In genomic region chr9:96626912-96627311, GRCh38 we compare ENCODE assay signal across 18 cellular contexts. TPM values are rescaled to one million over a fixed set of nuclear protein-coding genes. Genes with fewer than 3 reads are reported as not detected.
DNase-seq lines count a peak whose midpoint lies in the region; ATAC-seq, FAIRE-seq and TF ChIP-seq lines count a peak whose summit lies in the region.
"Had no signal": no experiment of that assay in that cellular context is flagged by ENCODE, and none has a peak within 500 bp of the region (broad histone marks: within the 10 kb centered on the region; RNA-seq: fewer than 3 reads in every experiment).

No MANE protein-coding gene starts in this region.

- H3K4me3 Mint-ChIP-seq in WTC11: no peak overlapping the region
- H3K4me3 Mint-ChIP-seq in activated naive CD8-positive, alpha-beta T cell treated with anti-CD3 and anti-CD28 coated beads, Interleukin-2, amount 50 U/mL, for 24 hours: no peak overlapping the region

- H4K8ac ChIP-seq in mesendoderm (ENCODE audit: low read depth, low read length): no peak overlapping the region

- no peak overlapping the region for H3K18ac ChIP-seq in mesendoderm (ENCODE audit: low read length)

- no peak for TF ChIP-seq CTCF in A549 (IDR thresholded peaks at IDR 0.05)
- TF ChIP-seq CTCF in WTC11 (IDR thresholded peaks at IDR 0.05): no peak
- no peak for TF ChIP-seq CTCF in fibroblast of lung (conservative IDR thresholded peaks at IDR 0.05 in 1 of 2, IDR thresholded peaks at IDR 0.05 in 1 of 2; ENCODE audit: low read depth in 1 of 2, low read length in 2 of 2)

- no peak overlapping the region for H3K23ac ChIP-seq in mesendoderm (ENCODE audit: low read length)

- H3K27me3 Mint-ChIP-seq in WTC11 (ENCODE audit: low read depth): no peaks in the 10 kb centered on the region
- H3K27me3 Mint-ChIP-seq in activated naive CD8-positive, alpha-beta T cell treated with anti-CD3 and anti-CD28 coated beads, Interleukin-2, amount 50 U/mL, for 24 hours: peaks cover 32% of the 10 kb centered on the region

- 0 out of 2 replicates have a peak overlapping the region, but pooled peaks have one; percentile 38 for H3K27ac Mint-ChIP-seq in WTC11
- H3K27ac Mint-ChIP-seq in activated naive CD8-positive, alpha-beta T cell treated with anti-CD3 and anti-CD28 coated beads, Interleukin-2, amount 50 U/mL, for 24 hours: no peak overlapping the region
- H3K27ac Mint-ChIP-seq: CD14-positive monocyte had no signal

- H2BK15ac ChIP-seq in mesendoderm (replicated peaks; ENCODE audit: low read depth): no peak overlapping the region

- H3K4me3 ChIP-seq in A549: no peak overlapping the region
- no peak overlapping the region for H3K4me3 ChIP-seq in fibroblast of lung (replicated peaks in 1 of 4; ENCODE audit: control extremely low read depth in 1 of 4, insufficient read depth in 1 of 4, low read depth in 3 of 4, low read length in 4 of 4)
- H3K4me3 ChIP-seq in mesendoderm (ENCODE audit: low read length): no peak overlapping the region
- H3K4me3 ChIP-seq: HAP-1 had no signal

- no peaks in the 10 kb centered on the region for H3K36me3 Mint-ChIP-seq in WTC11
- H3K36me3 Mint-ChIP-seq in activated naive CD8-positive, alpha-beta T cell treated with anti-CD3 and anti-CD28 coated beads, Interleukin-2, amount 50 U/mL, for 24 hours (ENCODE audit: low read depth): no peaks in the 10 kb centered on the region
- H3K36me3 Mint-ChIP-seq: CD14-positive monocyte had no signal

- FAIRE-seq in A549 (lab: Jason Lieb, UNC): no peak
- FAIRE-seq: GM19239, HepG2 had no signal

- no peak overlapping the region for H2BK120ac ChIP-seq in mesendoderm (ENCODE audit: low read depth, low read length)

- no peak; a peak in 1 of 6 replicates for ATAC-seq in A549
- no peak for ATAC-seq in WTC11
- no peak for ATAC-seq in activated naive CD8-positive, alpha-beta T cell treated with anti-CD3 and anti-CD28 coated beads, Interleukin-2, amount 50 U/mL, for 24 hours
- no peak for ATAC-seq in HG03196 (IDR thresholded peaks at IDR 0.05; ENCODE audit: unreplicated experiment)
- ATAC-seq: HepG2 had no signal

- H3K4ac ChIP-seq in mesendoderm (ENCODE audit: low read depth, low read length): no peak overlapping the region

- H2BK5ac ChIP-seq in mesendoderm (ENCODE audit: low read length): no peak overlapping the region

- H3K56ac ChIP-seq in mesendoderm (ENCODE audit: low read length): no peak overlapping the region

- no peaks in the 10 kb centered on the region for H3K79me2 ChIP-seq in fibroblast of lung (ENCODE audit: control insufficient read depth, insufficient read depth, low read length)
- no peaks in the 10 kb centered on the region for H3K79me2 ChIP-seq in mesendoderm (ENCODE audit: control insufficient read depth, insufficient read depth, low read length)

- H3K4me2 ChIP-seq in A549 (peak overlapping the region; percentile 46; the same call in 2 of the 3 replicates), fibroblast of lung (ENCODE audit: extremely low read depth, insufficient read depth, low read length) (no peak overlapping the region), mesendoderm (ENCODE audit: low read length) (no peak overlapping the region)

- no peaks in the 10 kb centered on the region for H4K20me1 ChIP-seq in fibroblast of lung (ENCODE audit: control insufficient read depth, extremely low read depth, insufficient read depth, low read length)

- H3K9me3 ChIP-seq in A549: no peaks in the 10 kb centered on the region
- H3K9me3 ChIP-seq in fibroblast of lung (ENCODE audit: control insufficient read depth, insufficient read depth, low read depth, low read length): no peaks in the 10 kb centered on the region
- H3K9me3 ChIP-seq: HAP-1 had no signal

- H3K4me1 ChIP-seq in A549: peaks cover 11% of the 10 kb centered on the region; the same call in 2 of the 3 replicates
- H3K4me1 ChIP-seq in fibroblast of lung (ENCODE audit: control insufficient read depth, extremely low read depth, insufficient read depth, low read length): no peaks in the 10 kb centered on the region
- no peaks in the 10 kb centered on the region for H3K4me1 ChIP-seq in mesendoderm (ENCODE audit: control insufficient read depth, low read depth, low read length)
- H3K4me1 ChIP-seq: HAP-1 had no signal

- no peak overlapping the region for H2AFZ ChIP-seq in fibroblast of lung (ENCODE audit: low read length)

- H2AK5ac ChIP-seq in mesendoderm (ENCODE audit: low read length): no peak overlapping the region

- H4K5ac ChIP-seq in mesendoderm (ENCODE audit: low read length): no peak overlapping the region

- H3K79me1 ChIP-seq in mesendoderm (ENCODE audit: low read length): no peaks in the 10 kb centered on the region

- H3K4me1 Mint-ChIP-seq in WTC11: peaks cover 7% of the 10 kb centered on the region
- peaks cover 12% of the 10 kb centered on the region for H3K4me1 Mint-ChIP-seq in activated naive CD8-positive, alpha-beta T cell treated with anti-CD3 and anti-CD28 coated beads, Interleukin-2, amount 50 U/mL, for 24 hours
- H3K4me1 Mint-ChIP-seq: CD14-positive monocyte had no signal

- CTCF ChIA-PET in A549 (lab: Yijun Ruan, JAX): no interaction called here
- CTCF ChIA-PET in WTC11 (lab: Charles Lee): no interaction called here

- H3K27ac ChIP-seq in A549 (peak overlapping the region; percentile 20 to 54; a peak in 2 of 6 replicates), fibroblast of lung (ENCODE audit: insufficient read depth, low read length) (peak overlapping the region; percentile 8), mesendoderm (ENCODE audit: low read depth, low read length) (no peak overlapping the region)

- WGBS in A549 (ENCODE audit: missing lambda C conversion rate): 81% methylated on average over 6 of the region's 6 CpGs
- no CpG with 5 or more reads among the region's 6 CpGs for WGBS in mesendoderm (ENCODE audit: extremely low coverage, insufficient coverage, low lambda C conversion rate)

- H3K36me3 ChIP-seq in fibroblast of lung (ENCODE audit: control insufficient read depth, insufficient read depth, low read length) (no peaks in the 10 kb centered on the region), mesendoderm (ENCODE audit: control insufficient read depth, insufficient read depth, low read length) (no peaks in the 10 kb centered on the region)
- H3K36me3 ChIP-seq: HAP-1 had no signal

- H3K9me3 Mint-ChIP-seq in WTC11: no peaks in the 10 kb centered on the region
- no peaks in the 10 kb centered on the region for H3K9me3 Mint-ChIP-seq in activated naive CD8-positive, alpha-beta T cell treated with anti-CD3 and anti-CD28 coated beads, Interleukin-2, amount 50 U/mL, for 24 hours

- DNase-seq in A549 (ENCODE audit: low read depth in 1 of 2, low spot score in 1 of 2) (no peak), HT-29 (ENCODE audit: low spot score) (peak; percentile 12), WTC11 (ENCODE audit: low spot score) (no peak), fibroblast of lung (ENCODE audit: low read depth in 2 of 2) (no peak), mesendoderm (no peak)
- DNase-seq in activated CD8-positive, alpha-beta memory T cell treated with anti-CD3 and anti-CD28 coated beads, Interleukin-2, amount 50 U/mL, for 48 hours: no peak
- no peak for DNase-seq in activated naive CD8-positive, alpha-beta T cell treated with anti-CD3 and anti-CD28 coated beads, Interleukin-2, amount 50 U/mL, for 24 hours
- DNase-seq: AML-193, Kasumi-1, NCI-H1417, NCI-H1930, NCI-H2171, NCI-H446 treated with DMSO at 0.1 percent for 48 hours had no signal

- H3K9ac ChIP-seq in fibroblast of lung (ENCODE audit: insufficient read depth, low read length): no peak overlapping the region
- no peak overlapping the region for H3K9ac ChIP-seq in mesendoderm (ENCODE audit: low read length)

- no peak for TF ChIP-seq RAD21 in A549 (conservative IDR thresholded peaks at IDR 0.05 in 1 of 2, IDR thresholded peaks at IDR 0.05 in 1 of 2)

- TF ChIP-seq POLR2A in A549 (IDR thresholded peaks at IDR 0.05; ENCODE audit: low read length): no peak

- POLR2A ChIA-PET in A549 (lab: Yijun Ruan, JAX) (no interaction called here), WTC11 (lab: Charles Lee) (no interaction called here)

- H3K27me3 ChIP-seq in fibroblast of lung (ENCODE audit: control insufficient read depth, insufficient read depth, low read length): no peaks in the 10 kb centered on the region
- H3K27me3 ChIP-seq in mesendoderm (ENCODE audit: insufficient read depth, low read length, poor library complexity): no peaks in the 10 kb centered on the region

- no peak for TF ChIP-seq EP300 in A549 (IDR thresholded peaks at IDR 0.05)

RNA-seq across cellular contexts. Expression of gene CDC14B, which starts 7.3 kb away (rescaled TPM):
- polyA plus RNA-seq in A549 (2011; rRNA removed) (17.3 and 19.6 TPM in 2 replicates), A549 (2017; fragmentation: RNase III; extraction: RNeasy Plus Mini Kit Qiagen cat#74134 plus additional on column Dnase treatment) (9.6 to 10.2 TPM (median 9.9 TPM) in 3 replicates), fibroblast of lung (31.9 and 38.0 TPM in 2 replicates)
- 5.4 and 6.8 TPM in 2 replicates for polyA plus RNA-seq in A549 (2012; cell fraction: cytosol; rRNA removed)
- polyA plus RNA-seq in A549 (2012; cell fraction: nucleus; rRNA removed): 5.4 and 8.0 TPM in 2 replicates
- 19.3 and 27.0 TPM in 2 replicates for polyA minus RNA-seq in A549 (2011; rRNA and poly(A)+ RNA removed)
- total RNA-seq in HT-29 (2014; rRNA removed; shearing (Covaris generic)): 7.9 and 11.7 TPM in 2 replicates
- total RNA-seq in WTC11 (2021) (57.1 to 61.7 TPM (median 58.5 TPM) in 3 replicates), fibroblast of lung (46.0 and 68.5 TPM in 2 replicates)
- 22.5 and 28.0 TPM in 2 replicates for polyA plus RNA-seq in fibroblast of lung (2012)
- 17.7 and 27.5 TPM in 2 replicates for polyA minus RNA-seq in fibroblast of lung (ENCODE audit: low replicate concordance)
- polyA plus RNA-seq in mesendoderm (2013, experiment 1 of 2): 26.9 TPM
- 26.3 TPM for polyA plus RNA-seq in mesendoderm (2013, experiment 2 of 2)

RNA-seq across cellular contexts. Expression of gene PRXL2C, which starts 28.2 kb away (rescaled TPM):
- polyA plus RNA-seq in A549 (2011; rRNA removed) (10.2 and 11.4 TPM in 2 replicates), A549 (2017; fragmentation: RNase III; extraction: RNeasy Plus Mini Kit Qiagen cat#74134 plus additional on column Dnase treatment) (7.6 to 7.9 TPM (median 7.7 TPM) in 3 replicates), fibroblast of lung (24.5 and 31.2 TPM in 2 replicates)
- polyA plus RNA-seq in A549 (2012; cell fraction: cytosol; rRNA removed): 4.4 and 5.6 TPM in 2 replicates
- polyA plus RNA-seq in A549 (2012; cell fraction: nucleus; rRNA removed): 1.4 and 1.9 TPM in 2 replicates
- polyA minus RNA-seq in A549 (2011; rRNA and poly(A)+ RNA removed): 6.3 and 6.6 TPM in 2 replicates
- total RNA-seq in HT-29 (2014; rRNA removed; shearing (Covaris generic)): 4.1 and 4.6 TPM in 2 replicates
- total RNA-seq in WTC11 (2021) (5.5 to 7.5 TPM (median 6.5 TPM) in 3 replicates), fibroblast of lung (29.3 and 64.4 TPM in 2 replicates)
- polyA plus RNA-seq in fibroblast of lung (2012): 21.7 and 24.7 TPM in 2 replicates
- 12.8 and 19.9 TPM in 2 replicates for polyA minus RNA-seq in fibroblast of lung (ENCODE audit: low replicate concordance)
- polyA plus RNA-seq in mesendoderm (2013, experiment 1 of 2): 5.2 TPM
- 5.4 TPM for polyA plus RNA-seq in mesendoderm (2013, experiment 2 of 2)
